In genomic region chr4:184968784-184969201, GRCh38 we compare ENCODE assay signal across 18 cellular contexts. TPM values are rescaled to one million over a fixed set of nuclear protein-coding genes. Genes with fewer than 3 reads are reported as not detected.
DNase-seq lines count a peak whose midpoint lies in the region; ATAC-seq and TF ChIP-seq lines count a peak whose summit lies in the region.
"Had no signal": no experiment of that assay in that cellular context is flagged by ENCODE, and none has a peak within 500 bp of the region (broad histone marks: within the 10 kb centered on the region; RNA-seq: fewer than 3 reads in every experiment).

No MANE protein-coding gene starts in this region.

- intact Hi-C loops in gastrocnemius medialis (cut with DNase I; ENCODE audit: low total_unique reads) = no loop called here

- peaks cover 3% of the 10 kb centered on the region for H3K36me3 Mint-ChIP-seq in IgD-negative memory B cell
- H3K36me3 Mint-ChIP-seq in activated T-helper 17 cell treated with anti-CD3 and anti-CD28 coated beads, Interleukin-2, amount 50 U/mL, for 72 hours (ENCODE audit: low read depth) = peaks cover 22% of the 10 kb centered on the region

- no peak overlapping the region for H3K4me3 ChIP-seq in gastrocnemius medialis

- no peak overlapping the region for H3K27ac ChIP-seq in gastrocnemius medialis
- H3K27ac ChIP-seq: WERI-Rb-1 had no signal

- in situ Hi-C loops in gastrocnemius medialis (cut with MboI; ENCODE audit: low sequenced_read_pairs in 4 of 4) = no loop called here

- no peaks in the 10 kb centered on the region for H3K36me3 ChIP-seq in gastrocnemius medialis
- H3K36me3 ChIP-seq: WERI-Rb-1 had no signal

- H3K4me3 Mint-ChIP-seq in IgD-negative memory B cell = peak overlapping the region in 1 of 4 donors; percentile 84
- H3K4me3 Mint-ChIP-seq in activated T-helper 17 cell treated with anti-CD3 and anti-CD28 coated beads, Interleukin-2, amount 50 U/mL, for 72 hours = no peak overlapping the region
- H3K4me3 Mint-ChIP-seq: activated T-cell treated with anti-CD3 and anti-CD28 coated beads, Interleukin-2, amount 50 U/mL, for 4 hours had no signal

- H3K9me3 ChIP-seq in gastrocnemius medialis = no peaks in the 10 kb centered on the region

- H3K4me1 ChIP-seq in gastrocnemius medialis = peaks cover 13 to 15% of the 10 kb centered on the region in 2 donors

- peaks cover 2 to 13% (median 13%) of the 10 kb centered on the region in 3 donors for H3K9me3 Mint-ChIP-seq in IgD-negative memory B cell
- H3K9me3 Mint-ChIP-seq in activated T-helper 17 cell treated with anti-CD3 and anti-CD28 coated beads, Interleukin-2, amount 50 U/mL, for 72 hours = no peaks in the 10 kb centered on the region

- H3K4me1 Mint-ChIP-seq in IgD-negative memory B cell = peaks cover 3 to 17% (median 7%) of the 10 kb centered on the region in 3 donors
- peaks cover 6% of the 10 kb centered on the region for H3K4me1 Mint-ChIP-seq in activated T-helper 17 cell treated with anti-CD3 and anti-CD28 coated beads, Interleukin-2, amount 50 U/mL, for 72 hours

- no peak for TF ChIP-seq CTCF in gastrocnemius medialis (IDR thresholded peaks at IDR 0.05 in 4 of 5, conservative IDR thresholded peaks at IDR 0.05 in 1 of 5)

- ATAC-seq in activated T-helper 17 cell treated with anti-CD3 and anti-CD28 coated beads, Interleukin-2, amount 50 U/mL, for 72 hours (replicated peaks) = peak; percentile 4
- ATAC-seq in gastrocnemius medialis (peak; percentile 85 to 96), GM19463 (IDR thresholded peaks at IDR 0.05; ENCODE audit: unreplicated experiment) (no peak), GM18909 (IDR thresholded peaks at IDR 0.05; ENCODE audit: poor library complexity, unreplicated experiment) (no peak)
- ATAC-seq: activated T-cell treated with anti-CD3 and anti-CD28 coated beads, Interleukin-2, amount 50 U/mL, for 4 hours had no signal

- peak overlapping the region in 2 of 3 donors; percentile 99 to 100 for H3K27ac Mint-ChIP-seq in IgD-negative memory B cell
- no peak overlapping the region for H3K27ac Mint-ChIP-seq in activated T-helper 17 cell treated with anti-CD3 and anti-CD28 coated beads, Interleukin-2, amount 50 U/mL, for 72 hours
- H3K27ac Mint-ChIP-seq: progenitor cell of endocrine pancreas had no signal

- no peak for TF ChIP-seq POLR2A in gastrocnemius medialis (IDR thresholded peaks at IDR 0.05)

- peaks cover 5% of the 10 kb centered on the region for H3K27me3 Mint-ChIP-seq in IgD-negative memory B cell
- H3K27me3 Mint-ChIP-seq in activated T-helper 17 cell treated with anti-CD3 and anti-CD28 coated beads, Interleukin-2, amount 50 U/mL, for 72 hours = peaks cover 7% of the 10 kb centered on the region

- DNase-seq in islet precursor cell = peak; percentile 47
- DNase-seq in gastrocnemius medialis = peak; percentile 52 to 84
- DNase-seq in inferior parietal cortex (ENCODE audit: extremely low spot score) = no peak
- DNase-seq in DMS79 treated with DMSO at 0.1 percent for 48 hours (lab: John Stamatoyannopoulos, UW) = no peak
- DNase-seq: activated T-cell treated with anti-CD3 and anti-CD28 coated beads, Interleukin-2, amount 50 U/mL, for 4 hours; anterior cingulate cortex; effector CD4-positive, alpha-beta T cell; GF-D8; NCI-H526 treated with DMSO at 0.1 percent for 48 hours; WERI-Rb-1 had no signal

- H3K27me3 ChIP-seq in gastrocnemius medialis = no peaks in the 10 kb centered on the region

RNA-seq across cellular contexts. Expression of gene HELT, which starts 49.5 kb away (rescaled TPM):
- polyA plus RNA-seq in IgD-negative memory B cell = not detected
- total RNA-seq in activated T-helper 17 cell treated with anti-CD3 and anti-CD28 coated beads, Interleukin-2, amount 50 U/mL, for 72 hours = not detected
- not detected for total RNA-seq in gastrocnemius medialis
- total RNA-seq: activated T-cell treated with anti-CD3 and anti-CD28 coated beads, Interleukin-2, amount 50 U/mL, for 4 hours; CD4-positive, alpha-beta memory T cell; HT1080; mesenteric fat pad; progenitor cell of endocrine pancreas had no signal
- polyA plus RNA-seq: CD4-positive, alpha-beta memory T cell had no signal

Comparison
In these comparisons a context has a peak if more than half of its experiments do, and no peak if none do; other contexts are left out.
1. ATAC-seq: peak in activated T-helper 17 cell treated with anti-CD3 and anti-CD28 coated beads, Interleukin-2, amount 50 U/mL, for 72 hours (single experiment) and gastrocnemius medialis (2 of 2); none in GM19463 (single experiment) and GM18909 (single experiment).
2. DNase-seq: peak in islet precursor cell (single experiment) and gastrocnemius medialis (2 of 2); none in inferior parietal cortex (single experiment) and DMS79 treated with DMSO at 0.1 percent for 48 hours (single experiment).